Comparison of ENCODE assay signal across 30 cellular contexts in genomic region chr6:105978113-105978512, GRCh38.
"Had no signal": no experiment of that assay in that cellular context is flagged by ENCODE, and none has a peak within 500 bp of the region (broad histone marks: within the 10 kb centered on the region; RNA-seq: fewer than 3 reads in every experiment).

No MANE protein-coding gene starts in this region.

- H3K9me3 ChIP-seq: adrenal gland, body of pancreas had no signal

- DNase-seq: activated B cell treated with CpG ODN at 0.5 μM for 24 hours; activated CD4-positive, alpha-beta T cell treated with anti-CD3 and anti-CD28 coated beads for 48 hours; activated CD4-positive, alpha-beta T cell treated with anti-CD3 and anti-CD28 coated beads, Interleukin-2, amount 50 U/mL, for 1 hour; activated CD4-positive, alpha-beta T cell treated with anti-CD3 and anti-CD28 coated beads, Interleukin-2, amount 50 U/mL, for 48 hours; activated CD8-positive, alpha-beta memory T cell treated with anti-CD3 and anti-CD28 coated beads, Interleukin-2, amount 50 U/mL, for 48 hours; activated effector memory CD4-positive, alpha-beta T cell treated with anti-CD3 and anti-CD28 coated beads, Interleukin-2, amount 50 U/mL, for 16 hours; activated naive CD4-positive, alpha-beta T cell treated with anti-CD3 and anti-CD28 coated beads for 36 hours; activated naive CD8-positive, alpha-beta T cell treated with anti-CD3 and anti-CD28 coated beads for 36 hours; activated naive CD8-positive, alpha-beta T cell treated with anti-CD3 and anti-CD28 coated beads, Interleukin-2, amount 50 U/mL, for 24 hours; activated T-cell treated with anti-CD3 and anti-CD28 coated beads, Interleukin-2, amount 50 U/mL, for 4 hours; adrenal gland; amygdala; aorta; body of pancreas; caudate nucleus; cortex of kidney; effector CD8-positive, alpha-beta T cell; esophagus squamous epithelium; foreskin melanocyte; heart right ventricle; T-helper 1 cell; T-helper 17 cell; T1000; WERI-Rb-1 had no signal

- H3K27ac ChIP-seq: adrenal gland, body of pancreas, epithelial cell of prostate, esophagus squamous epithelium, gastroesophageal sphincter, heart right ventricle, WERI-Rb-1 had no signal

- FAIRE-seq: colon, endometrium, endothelial cell of umbilical vein had no signal

- H3K4me3 ChIP-seq: adrenal gland, body of pancreas, esophagus squamous epithelium, gastroesophageal sphincter, heart right ventricle had no signal

- ATAC-seq: activated CD4-positive, CD25-positive, alpha-beta regulatory T cell treated with anti-CD3 and anti-CD28 coated beads, Interleukin-2, amount 50 U/mL, for 24 hours; activated naive CD8-positive, alpha-beta T cell treated with anti-CD3 and anti-CD28 coated beads, Interleukin-2, amount 50 U/mL, for 24 hours; activated T-cell treated with anti-CD3 and anti-CD28 coated beads, Interleukin-2, amount 50 U/mL, for 4 hours; body of pancreas; gastroesophageal sphincter; heart right ventricle; T-helper 17 cell had no signal

- H3K36me3 ChIP-seq: adrenal gland, esophagus squamous epithelium, gastroesophageal sphincter, heart right ventricle, WERI-Rb-1 had no signal
